Comparison of ENCODE assay signal across 2 cellular contexts in the genomic region with DNA sequence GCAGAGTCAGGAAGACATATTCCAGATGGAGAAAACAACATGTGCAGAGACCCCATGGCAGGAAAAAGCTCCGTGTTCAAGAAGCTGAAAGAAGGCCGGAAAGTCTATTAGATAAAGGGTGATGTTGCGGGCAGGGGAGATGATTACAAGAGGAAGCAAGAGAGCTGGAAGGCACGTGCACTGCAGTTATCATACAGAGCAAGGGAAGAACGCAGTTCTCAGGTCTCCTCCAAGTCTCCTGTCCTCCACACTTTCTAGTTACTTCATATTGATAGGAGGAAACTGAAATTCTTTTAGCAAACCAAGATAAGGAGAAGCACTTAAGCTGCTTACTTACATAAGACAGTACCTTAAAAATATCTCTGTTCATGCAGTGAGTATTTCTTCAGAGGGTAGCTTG.
"Had no signal": no experiment of that assay in that cellular context is flagged by ENCODE, and none has a peak within 500 bp of the region (broad histone marks: within the 10 kb centered on the region; RNA-seq: fewer than 3 reads in every experiment).

No MANE protein-coding gene starts in this region.

- H3K9me3 ChIP-seq: SJSA1 had no signal

- H3K27me3 ChIP-seq: SJSA1 had no signal

- H3K4me1 ChIP-seq: SJSA1 had no signal

- H3K4me3 ChIP-seq: SJSA1 had no signal

- H3K27ac ChIP-seq: SJSA1 had no signal

- H3K36me3 ChIP-seq: SJSA1 had no signal

- DNase-seq: activated B cell treated with CpG ODN at 0.5 μM for 24 hours had no signal
